20 cellular contexts compared by ENCODE assay signal in the genomic region with DNA sequence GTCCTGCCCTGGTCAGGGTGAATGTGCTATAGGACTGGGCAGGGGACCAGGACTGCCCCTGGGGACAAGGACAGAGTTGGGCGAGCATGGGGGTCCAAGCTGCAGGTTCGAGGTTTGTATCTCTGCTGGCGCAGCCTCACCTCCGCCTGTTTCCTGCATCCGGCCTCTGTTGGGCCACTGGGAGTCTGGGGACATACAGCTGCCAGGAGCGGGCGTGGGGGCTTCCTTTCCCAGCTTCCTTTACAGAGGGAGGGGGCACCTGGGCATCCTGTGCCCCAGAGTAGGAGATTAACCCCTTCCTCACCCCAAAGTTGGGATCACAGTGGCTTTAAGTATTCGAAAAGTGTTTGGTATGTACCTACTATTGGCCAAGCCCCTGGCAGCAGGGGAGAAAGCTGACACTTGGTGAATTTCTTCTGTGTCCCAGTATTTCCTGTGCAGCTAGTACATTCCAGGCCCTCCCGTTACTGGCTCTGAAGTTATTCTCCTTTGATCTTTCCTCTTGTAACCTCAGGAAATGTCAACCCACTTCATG. TPM values are rescaled to one million over a fixed set of nuclear protein-coding genes. Genes with fewer than 3 reads are reported as not detected.
DNase-seq lines count a peak whose midpoint lies in the region; ATAC-seq, FAIRE-seq and TF ChIP-seq lines count a peak whose summit lies in the region.
"Had no signal": no experiment of that assay in that cellular context is flagged by ENCODE, and none has a peak within 500 bp of the region (broad histone marks: within the 10 kb centered on the region; RNA-seq: fewer than 3 reads in every experiment).

No MANE protein-coding gene starts in this region.

- dilution Hi-C loops in endothelial cell of umbilical vein (cut with MboI; ENCODE audit: extremely low pct_ligation_motif_present, low sequenced_read_pairs) = no loop called here

- DNase-seq in SK-N-MC (ENCODE audit: low read depth, low spot score) = no peak
- peak; percentile 44 for DNase-seq in endothelial cell of umbilical vein (ENCODE audit: low read depth, low spot score)
- DNase-seq in lower lobe of right lung = no peak
- DNase-seq in NCI-H524 treated with DMSO at 0.1 percent for 48 hours (lab: John Stamatoyannopoulos, UW) = no peak
- DNase-seq in globus pallidus (ENCODE audit: low spot score) = no peak
- DNase-seq: activated CD8-positive, alpha-beta T cell treated with anti-CD3 and anti-CD28 coated beads for 36 hours; colonic mucosa; natural killer cell; NCI-H187 treated with DMSO at 0.1 percent for 48 hours; NCI-H69; PC-9 had no signal

- CTCF ChIA-PET in endothelial cell of umbilical vein (lab: Charles Lee) = interaction anchor here (0.9 to 5.2 kb wide), 13 partner anchors 10 to 179 kb away, joined by 3 to 40 read pairs (median 4); partner anchors contain the start of genes NR6A1 and WDR38

- peak; percentile 82 for FAIRE-seq in endothelial cell of umbilical vein (lab: Jason Lieb, UNC)

- H3K36me3 ChIP-seq in SK-N-MC (ENCODE audit: insufficient read depth, low read length) = no peaks in the 10 kb centered on the region
- H3K36me3 ChIP-seq in endothelial cell of umbilical vein (ENCODE audit: control insufficient read depth in 2 of 2, extremely low read depth in 1 of 2, insufficient read depth in 2 of 2, low read length in 2 of 2) = no peaks in the 10 kb centered on the region
- H3K36me3 ChIP-seq in lower lobe of right lung = no peaks in the 10 kb centered on the region
- no peaks in the 10 kb centered on the region for H3K36me3 ChIP-seq in subcutaneous abdominal adipose tissue (ENCODE audit: control insufficient read depth in 5 of 5, insufficient read depth in 5 of 5, low read length in 5 of 5)
- H3K36me3 ChIP-seq: adrenal gland, colonic mucosa, thoracic aorta had no signal

- TF ChIP-seq CTCF in endothelial cell of umbilical vein (IDR thresholded peaks at IDR 0.05; ENCODE audit: extremely low read depth in 1 of 2, insufficient read depth in 1 of 2, low read depth in 1 of 2, low read length in 2 of 2) (no peak), lower lobe of right lung (IDR thresholded peaks at IDR 0.05) (no peak)

- H3K4me1 ChIP-seq in endothelial cell of umbilical vein (ENCODE audit: control insufficient read depth, extremely low read depth, insufficient read depth, low read length) (peaks cover 19% of the 10 kb centered on the region), lower lobe of right lung (peaks cover 61% of the 10 kb centered on the region), subcutaneous abdominal adipose tissue (ENCODE audit: control insufficient read depth in 5 of 5, insufficient read depth in 5 of 5, low read length in 5 of 5) (peaks cover 8 to 83% (median 29%) of the 10 kb centered on the region in 5 donors)
- H3K4me1 ChIP-seq: colonic mucosa had no signal

- H3K79me2 ChIP-seq in endothelial cell of umbilical vein (ENCODE audit: control insufficient read depth, insufficient read depth, low read length) = no peaks in the 10 kb centered on the region
- H3K79me2 ChIP-seq: hepatocyte had no signal

- H3K4me3 ChIP-seq in SK-N-MC (no peak overlapping the region), endothelial cell of umbilical vein (replicated peaks in 1 of 3; ENCODE audit: insufficient read depth in 1 of 3, low read depth in 1 of 3, low read length in 3 of 3) (no peak overlapping the region), lower lobe of right lung (no peak overlapping the region), subcutaneous abdominal adipose tissue (ENCODE audit: low read depth in 1 of 5, low read length in 5 of 5) (peak overlapping the region in 1 of 5 donors; percentile 26)
- H3K4me3 ChIP-seq: adrenal gland, colonic mucosa, hepatocyte, PC-9, thoracic aorta had no signal

- no peaks in the 10 kb centered on the region for H3K9me1 ChIP-seq in endothelial cell of umbilical vein (replicated peaks; ENCODE audit: control insufficient read depth, extremely low read depth, insufficient read depth, low read length)

- intact Hi-C loops in endothelial cell of umbilical vein (cut with micrococcal nuclease) = loop anchor here (2.0 kb wide), 1 partner anchor 39 kb away; no protein-coding TSS in a partner anchor
- intact Hi-C loops in lower lobe of right lung (cut with DNase I) = no loop called here

- H3K27ac ChIP-seq in SK-N-MC (peak overlapping the region; percentile 4; the same call in 1 of the 2 replicates), endothelial cell of umbilical vein (ENCODE audit: insufficient read depth, low read depth, low read length) (no peak overlapping the region), lower lobe of right lung (peak overlapping the region; percentile 73), subcutaneous abdominal adipose tissue (ENCODE audit: low read depth, low read length) (peak overlapping the region; percentile 9)
- H3K27ac ChIP-seq: colonic mucosa, hepatocyte, PC-9, thoracic aorta had no signal

- no peak for TF ChIP-seq POLR2A in endothelial cell of umbilical vein (IDR thresholded peaks at IDR 0.05; ENCODE audit: low read depth, low read length)

- H2AFZ ChIP-seq in endothelial cell of umbilical vein (ENCODE audit: low read depth, low read length) = peak overlapping the region; percentile 38
- H2AFZ ChIP-seq: hepatocyte, PC-9 had no signal

- H3K4me2 ChIP-seq in endothelial cell of umbilical vein (ENCODE audit: insufficient read depth, low read length) = peak overlapping the region; percentile 16
- H3K4me2 ChIP-seq: hepatocyte, PC-9 had no signal

- peak in 1 of 2 donors; percentile 11 for ATAC-seq in lower lobe of right lung
- ATAC-seq in GM21529 (IDR thresholded peaks at IDR 0.05; ENCODE audit: unreplicated experiment) = no peak
- ATAC-seq in HG02642 (IDR thresholded peaks at IDR 0.05; ENCODE audit: poor library complexity, unreplicated experiment) = no peak
- ATAC-seq: activated CD8-positive, alpha-beta T cell treated with anti-CD3 and anti-CD28 coated beads for 36 hours; natural killer cell had no signal

- POLR2A ChIA-PET in endothelial cell of umbilical vein (lab: Charles Lee) = no interaction called here

- no TSS peak for BruUV-seq in endothelial cell of umbilical vein (replicated peaks; lab: Mats Ljungman, UMichigan)

- H3K9ac ChIP-seq in SK-N-MC (ENCODE audit: insufficient read length) (no peak overlapping the region), endothelial cell of umbilical vein (replicated peaks; ENCODE audit: extremely low read depth, insufficient read depth, low read length) (no peak overlapping the region), subcutaneous abdominal adipose tissue (ENCODE audit: low read length in 5 of 5) (no peak overlapping the region)

- peaks cover 3 to 9% of the 10 kb centered on the region in 2 experiments for H3K27me3 ChIP-seq in endothelial cell of umbilical vein (ENCODE audit: control insufficient read depth in 2 of 2, insufficient read depth in 2 of 2, low read length in 2 of 2)
- H3K27me3 ChIP-seq in lower lobe of right lung (ENCODE audit: low read depth) = no peaks in the 10 kb centered on the region
- peaks cover 0 to 6% (median 3%) of the 10 kb centered on the region in 5 donors for H3K27me3 ChIP-seq in subcutaneous abdominal adipose tissue (ENCODE audit: control insufficient read depth in 5 of 5, insufficient read depth in 4 of 5, low read length in 5 of 5)
- H3K27me3 ChIP-seq: adrenal gland, colonic mucosa, hepatocyte had no signal

- no peaks in the 10 kb centered on the region for H3K9me3 ChIP-seq in SK-N-MC (ENCODE audit: low read depth, low read length)
- H3K9me3 ChIP-seq in endothelial cell of umbilical vein (replicated peaks; ENCODE audit: control insufficient read depth, insufficient read depth, low read length) = no peaks in the 10 kb centered on the region
- H3K9me3 ChIP-seq in lower lobe of right lung = no peaks in the 10 kb centered on the region
- H3K9me3 ChIP-seq in subcutaneous abdominal adipose tissue (ENCODE audit: control insufficient read depth in 5 of 5, low read length in 5 of 5) = no peaks in the 10 kb centered on the region
- H3K9me3 ChIP-seq: adrenal gland, colonic mucosa, thoracic aorta had no signal

- no peaks in the 10 kb centered on the region for H4K20me1 ChIP-seq in endothelial cell of umbilical vein (replicated peaks; ENCODE audit: control insufficient read depth, extremely low read depth, insufficient read depth, low read length)

TF ChIP-seq in endothelial cell of umbilical vein, 7 proteins besides CTCF, POLR2A, EP300 and RAD21 (continues in another document):
- TF ChIP-seq POLR2AphosphoS5 (IDR thresholded peaks at IDR 0.05; ENCODE audit: insufficient read depth, low read depth, low read length) (peak; percentile 44), FOS (IDR thresholded peaks at IDR 0.05; ENCODE audit: borderline replicate concordance, insufficient read depth, low read length) (no peak)

RNA-seq across cellular contexts. Expression of gene OLFML2A, which starts 19.0 kb away (rescaled TPM):
- 0.32 and 1.1 TPM in 2 replicates for total RNA-seq in endothelial cell of umbilical vein
- 0.81 and 0.92 TPM in 2 replicates for polyA plus RNA-seq in endothelial cell of umbilical vein
- polyA plus RNA-seq in endothelial cell of umbilical vein (2011; cell fraction: cytosol; rRNA removed) = 0.30 and 0.42 TPM in 2 replicates
- 0.37 and 0.49 TPM in 2 replicates for polyA plus RNA-seq in endothelial cell of umbilical vein (2011; cell fraction: nucleus; rRNA removed)
- polyA plus RNA-seq in endothelial cell of umbilical vein (2012) = 0.25 and 0.75 TPM in 2 replicates
- polyA minus RNA-seq in endothelial cell of umbilical vein = 0.44 and 0.55 TPM in 2 replicates
- 3.0 TPM for polyA minus RNA-seq in endothelial cell of umbilical vein (2011; cell fraction: cytosol; rRNA and poly(A)+ RNA removed)
- polyA minus RNA-seq in endothelial cell of umbilical vein (2011; cell fraction: nucleus; rRNA and poly(A)+ RNA removed) = 0.10 and 0.29 TPM in 2 replicates
- total RNA-seq in lower lobe of right lung = 22.3 TPM
- total RNA-seq: activated CD8-positive, alpha-beta T cell treated with anti-CD3 and anti-CD28 coated beads for 36 hours; natural killer cell had no signal

RNA-seq across cellular contexts. Expression of gene NR6A1, which starts 24.8 kb away (rescaled TPM):
- 0.32 and 1.2 TPM in 2 replicates for total RNA-seq in endothelial cell of umbilical vein
- polyA plus RNA-seq in endothelial cell of umbilical vein = 0.13 and 0.17 TPM in 2 replicates
- polyA plus RNA-seq in endothelial cell of umbilical vein (2011; cell fraction: cytosol; rRNA removed) = 0.06 and 0.07 TPM in 2 replicates
- 0.66 and 0.91 TPM in 2 replicates for polyA plus RNA-seq in endothelial cell of umbilical vein (2011; cell fraction: nucleus; rRNA removed)
- polyA plus RNA-seq in endothelial cell of umbilical vein (2012) = 0.22 and 0.24 TPM in 2 replicates
- 1.6 and 3.2 TPM in 2 replicates for polyA minus RNA-seq in endothelial cell of umbilical vein
- polyA minus RNA-seq in endothelial cell of umbilical vein (2011; cell fraction: cytosol; rRNA and poly(A)+ RNA removed) = 3.4 TPM
- 0.91 and 1.3 TPM in 2 replicates for polyA minus RNA-seq in endothelial cell of umbilical vein (2011; cell fraction: nucleus; rRNA and poly(A)+ RNA removed)
- total RNA-seq in lower lobe of right lung = 4.5 TPM

RNA-seq across cellular contexts. Expression of gene WDR38, which starts 57.3 kb away (rescaled TPM):
- not detected in 2 replicates for total RNA-seq in endothelial cell of umbilical vein
- not detected in 2 replicates for polyA plus RNA-seq in endothelial cell of umbilical vein
- not detected in 2 replicates for polyA plus RNA-seq in endothelial cell of umbilical vein (2011; cell fraction: cytosol; rRNA removed)
- polyA plus RNA-seq in endothelial cell of umbilical vein (2011; cell fraction: nucleus; rRNA removed) = not detected in 2 replicates
- polyA plus RNA-seq in endothelial cell of umbilical vein (2012) = not detected in 2 replicates
- not detected in 2 replicates for polyA minus RNA-seq in endothelial cell of umbilical vein
- polyA minus RNA-seq in endothelial cell of umbilical vein (2011; cell fraction: cytosol; rRNA and poly(A)+ RNA removed) = not detected
- polyA minus RNA-seq in endothelial cell of umbilical vein (2011; cell fraction: nucleus; rRNA and poly(A)+ RNA removed) = not detected in 2 replicates
- total RNA-seq in lower lobe of right lung = 6.6 TPM
- total RNA-seq: activated CD8-positive, alpha-beta T cell treated with anti-CD3 and anti-CD28 coated beads for 36 hours; adrenal gland; colonic mucosa; epithelial cell of proximal tubule; hepatocyte; natural killer cell; PC-9; renal cortical epithelial cell; thoracic aorta had no signal
- polyA plus RNA-seq: BJ, hepatocyte had no signal

Comparison
In these comparisons a context has a peak if more than half of its experiments do, and no peak if none do; other contexts are left out.
1. RNA of gene OLFML2A, which starts 19.0 kb away (total RNA-seq): 22.3 TPM in lower lobe of right lung (single experiment); 0.32 to 1.1 TPM in endothelial cell of umbilical vein; every median in the first group is over 10 times any median in the second.